In the genomic region with DNA sequence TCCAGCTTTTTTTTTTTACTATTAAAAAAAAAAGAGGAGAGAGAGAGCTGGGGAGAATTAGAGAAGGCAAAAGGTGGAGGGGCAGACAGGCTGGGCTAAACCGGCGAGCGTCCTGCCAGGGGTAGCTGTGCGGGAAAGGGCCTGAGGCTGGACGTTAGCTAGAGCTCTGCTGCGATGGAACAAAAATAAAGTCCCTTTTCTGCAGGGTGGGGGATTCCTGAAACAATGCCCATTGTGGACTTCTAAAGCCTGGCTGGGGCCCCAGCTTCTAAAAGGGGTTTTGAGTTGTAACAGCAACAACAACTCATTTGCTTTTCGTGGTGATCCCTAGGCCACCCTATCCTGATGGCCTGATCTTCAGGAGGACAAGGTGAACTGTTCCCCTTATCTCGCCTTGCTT, we compare ENCODE assay signal across 29 cellular contexts.
"Had no signal": no experiment of that assay in that cellular context is flagged by ENCODE, and none has a peak within 500 bp of the region (broad histone marks: within the 10 kb centered on the region; RNA-seq: fewer than 3 reads in every experiment).

No MANE protein-coding gene starts in this region.

- H3K4me3 ChIP-seq: cardiac muscle cell had no signal

- H3K27ac Mint-ChIP-seq: activated B cell treated with CpG ODN at 0.5 μM for 24 hours; activated CD4-positive, alpha-beta T cell treated with anti-CD3 and anti-CD28 coated beads, Interleukin-2, amount 10 ng/mL, durations not matched to agents 24 days and 14 days; activated naive CD4-positive, alpha-beta T cell treated with anti-CD3 and anti-CD28 coated beads for 36 hours; activated naive CD8-positive, alpha-beta T cell; activated T-helper 17 cell treated with anti-CD3 and anti-CD28 coated beads, Interleukin-2, amount 50 U/mL, for 72 hours had no signal

- DNase-seq: activated B cell treated with CpG ODN at 0.5 μM for 24 hours; activated CD4-positive, alpha-beta T cell treated with anti-CD3 and anti-CD28 coated beads for 1 hour; activated CD4-positive, alpha-beta T cell treated with anti-CD3 and anti-CD28 coated beads, Interleukin-2, amount 10 ng/mL, durations not matched to agents 24 days and 14 days; activated CD4-positive, alpha-beta T cell treated with anti-CD3 and anti-CD28 coated beads, Interleukin-2, amount 50 U/mL, for 48 hours; activated CD8-positive, alpha-beta memory T cell treated with anti-CD3 and anti-CD28 coated beads for 24 hours; activated gamma-delta T cell; activated naive CD4-positive, alpha-beta T cell treated with anti-CD3 and anti-CD28 coated beads for 36 hours; activated T-cell treated with anti-CD3 and anti-CD28 coated beads, Interleukin-2, amount 50 U/mL, for 48 hours; amygdala; brain microvascular endothelial cell; MM.1S; NCI-H1105; NCI-H1436; NCI-H1694 treated with DMSO at 0.1 percent for 48 hours; NCI-H2029 treated with DMSO at 0.1 percent for 48 hours; NCI-H345; NCI-H510A; NCI-H526 treated with DMSO at 0.1 percent for 48 hours; NCI-H82; SIG-M5; T-cell; T-helper 2 cell; T1000 had no signal

- H3K4me2 ChIP-seq: KMS-11 had no signal

- ATAC-seq: activated T-helper 17 cell treated with anti-CD3 and anti-CD28 coated beads, Interleukin-2, amount 50 U/mL, for 72 hours; T-cell had no signal

- H3K27ac ChIP-seq: brain microvascular endothelial cell, cardiac muscle cell, KMS-11 had no signal

- H3K36me3 Mint-ChIP-seq: T-cell had no signal

- H3K9ac ChIP-seq: KMS-11 had no signal

- H3K4me1 Mint-ChIP-seq: activated B cell treated with CpG ODN at 0.5 μM for 24 hours had no signal

- H3K27me3 ChIP-seq: brain microvascular endothelial cell, cardiac muscle cell had no signal

- H3K36me3 ChIP-seq: brain microvascular endothelial cell, cardiac muscle cell had no signal

- H3K9me3 Mint-ChIP-seq: activated B cell treated with CpG ODN at 0.5 μM for 24 hours; activated naive CD4-positive, alpha-beta T cell treated with anti-CD3 and anti-CD28 coated beads for 36 hours; activated T-helper 17 cell treated with anti-CD3 and anti-CD28 coated beads, Interleukin-2, amount 50 U/mL, for 72 hours; T-cell had no signal

- H3K27me3 Mint-ChIP-seq: activated B cell treated with CpG ODN at 0.5 μM for 24 hours; activated CD4-positive, alpha-beta T cell treated with anti-CD3 and anti-CD28 coated beads, Interleukin-2, amount 10 ng/mL, durations not matched to agents 24 days and 14 days; activated naive CD8-positive, alpha-beta T cell; activated T-helper 17 cell treated with anti-CD3 and anti-CD28 coated beads, Interleukin-2, amount 50 U/mL, for 72 hours; T-cell had no signal

- H3K4me3 Mint-ChIP-seq: activated B cell treated with CpG ODN at 0.5 μM for 24 hours; activated CD4-positive, alpha-beta T cell treated with anti-CD3 and anti-CD28 coated beads, Interleukin-2, amount 10 ng/mL, durations not matched to agents 24 days and 14 days; activated naive CD4-positive, alpha-beta T cell treated with anti-CD3 and anti-CD28 coated beads for 36 hours; activated naive CD8-positive, alpha-beta T cell; activated T-helper 17 cell treated with anti-CD3 and anti-CD28 coated beads, Interleukin-2, amount 50 U/mL, for 72 hours; T-cell had no signal

- FAIRE-seq: astrocyte, TTC549 had no signal
